30 cellular contexts compared by ENCODE assay signal in the genomic region with DNA sequence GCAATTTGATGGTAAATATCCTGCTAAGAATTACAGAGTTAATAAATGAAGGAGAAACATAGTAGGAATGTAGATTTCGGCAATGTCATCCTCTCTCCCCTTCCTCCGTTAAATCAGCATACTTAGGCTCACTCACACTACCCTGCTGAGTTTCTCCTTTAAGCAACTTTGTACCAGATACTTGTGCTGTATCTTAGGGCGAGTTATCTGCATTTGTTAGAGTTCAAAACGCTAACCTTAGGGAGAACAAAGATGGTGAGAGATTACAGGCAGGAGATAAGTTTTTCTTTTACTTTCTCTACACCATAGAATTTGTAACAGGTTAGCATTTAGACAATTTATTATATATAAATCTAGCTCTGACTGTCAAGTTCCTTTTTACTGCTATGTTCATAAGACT. TPM values are rescaled to one million over a fixed set of nuclear protein-coding genes. Genes with fewer than 3 reads are reported as not detected.
DNase-seq lines count a peak whose midpoint lies in the region; ATAC-seq lines count a peak whose summit lies in the region.
"Had no signal": no experiment of that assay in that cellular context is flagged by ENCODE, and none has a peak within 500 bp of the region (broad histone marks: within the 10 kb centered on the region; RNA-seq: fewer than 3 reads in every experiment).

No MANE protein-coding gene starts in this region.

- H4K91ac ChIP-seq in mesenchymal stem cell (ENCODE audit: low read length), result no peak overlapping the region

- H3K9me3 ChIP-seq in mesenchymal stem cell (ENCODE audit: control insufficient read depth, low read length), result no peaks in the 10 kb centered on the region
- no peaks in the 10 kb centered on the region for H3K9me3 ChIP-seq in effector memory CD4-positive, alpha-beta T cell (ENCODE audit: control insufficient read depth, low read length)
- H3K9me3 ChIP-seq: A549, Caco-2, colonic mucosa, pancreas, right atrium auricular region, spleen had no signal

- no peak overlapping the region for H2AK5ac ChIP-seq in mesenchymal stem cell (ENCODE audit: low read length, severe bottlenecking)

- H2BK5ac ChIP-seq in mesenchymal stem cell (ENCODE audit: low read depth, low read length, poor library complexity, severe bottlenecking), result no peak overlapping the region

- no peaks in the 10 kb centered on the region for H3K9me3 Mint-ChIP-seq in activated naive CD4-positive, alpha-beta T cell treated with anti-CD3 and anti-CD28 coated beads, Interleukin-2, amount 50 U/mL, for 24 hours
- H3K9me3 Mint-ChIP-seq in activated naive CD4-positive, alpha-beta T cell treated with anti-CD3 and anti-CD28 coated beads, Interleukin-2, amount 10 ng/mL, durations not matched to agents 7 days and 5 days, result no peaks in the 10 kb centered on the region
- H3K9me3 Mint-ChIP-seq in T-helper 2 cell treated with Interferon-gamma antibody and Interleukin-4, amounts not matched to agents 5 μg/mL and 100 μg/mL, for 36 hours, result peaks cover 12% of the 10 kb centered on the region
- no peaks in the 10 kb centered on the region for H3K9me3 Mint-ChIP-seq in stimulated activated effector memory CD8-positive, alpha-beta T cell treated with anti-CD3 and anti-CD28 coated beads, Interleukin-12 subunit alpha, Interleukin-12 subunit beta, amount 100 ng/mL, for 72 hours
- H3K9me3 Mint-ChIP-seq: activated CD4-positive, alpha-beta memory T cell treated with anti-CD3 and anti-CD28 coated beads for 36 hours had no signal

- H3K79me1 ChIP-seq in mesenchymal stem cell (replicated peaks; ENCODE audit: low read length, poor library complexity, severe bottlenecking), result no peaks in the 10 kb centered on the region

- peak overlapping the region; percentile 15 for H3K4me3 Mint-ChIP-seq in activated naive CD4-positive, alpha-beta T cell treated with anti-CD3 and anti-CD28 coated beads, Interleukin-2, amount 50 U/mL, for 24 hours
- H3K4me3 Mint-ChIP-seq in activated naive CD4-positive, alpha-beta T cell treated with anti-CD3 and anti-CD28 coated beads, Interleukin-2, amount 10 ng/mL, durations not matched to agents 7 days and 5 days, result no peak overlapping the region
- peak overlapping the region; percentile 56 for H3K4me3 Mint-ChIP-seq in T-helper 2 cell treated with Interferon-gamma antibody and Interleukin-4, amounts not matched to agents 5 μg/mL and 100 μg/mL, for 36 hours
- no peak overlapping the region for H3K4me3 Mint-ChIP-seq in stimulated activated effector memory CD8-positive, alpha-beta T cell treated with anti-CD3 and anti-CD28 coated beads, Interleukin-12 subunit alpha, Interleukin-12 subunit beta, amount 100 ng/mL, for 72 hours
- H3K4me3 Mint-ChIP-seq: activated B cell treated with CpG ODN at 0.5 μM for 24 hours; activated CD4-positive, alpha-beta memory T cell treated with anti-CD3 and anti-CD28 coated beads for 36 hours; endodermal cell had no signal

- no peaks in the 10 kb centered on the region for H3K27me3 ChIP-seq in mesenchymal stem cell (ENCODE audit: control insufficient read depth in 1 of 2, insufficient read depth in 1 of 2, low read length in 2 of 2)
- H3K27me3 ChIP-seq in effector memory CD4-positive, alpha-beta T cell (replicated peaks; ENCODE audit: control insufficient read depth, insufficient read depth, low read length, poor library complexity, severe bottlenecking), result no peaks in the 10 kb centered on the region
- H3K27me3 ChIP-seq: colonic mucosa, pancreas, right atrium auricular region, spleen had no signal

- no peaks in the 10 kb centered on the region for H3K36me3 Mint-ChIP-seq in activated naive CD4-positive, alpha-beta T cell treated with anti-CD3 and anti-CD28 coated beads, Interleukin-2, amount 50 U/mL, for 24 hours
- H3K36me3 Mint-ChIP-seq in activated naive CD4-positive, alpha-beta T cell treated with anti-CD3 and anti-CD28 coated beads, Interleukin-2, amount 10 ng/mL, durations not matched to agents 7 days and 5 days, result no peaks in the 10 kb centered on the region
- H3K36me3 Mint-ChIP-seq in T-helper 2 cell treated with Interferon-gamma antibody and Interleukin-4, amounts not matched to agents 5 μg/mL and 100 μg/mL, for 36 hours (ENCODE audit: low read depth), result peaks cover 12% of the 10 kb centered on the region
- H3K36me3 Mint-ChIP-seq in stimulated activated effector memory CD8-positive, alpha-beta T cell treated with anti-CD3 and anti-CD28 coated beads, Interleukin-12 subunit alpha, Interleukin-12 subunit beta, amount 100 ng/mL, for 72 hours, result no peaks in the 10 kb centered on the region
- H3K36me3 Mint-ChIP-seq: activated CD4-positive, alpha-beta memory T cell treated with anti-CD3 and anti-CD28 coated beads for 36 hours had no signal

- no peak overlapping the region for H4K8ac ChIP-seq in mesenchymal stem cell (ENCODE audit: low read length)

- no peak overlapping the region for H2AFZ ChIP-seq in mesenchymal stem cell (ENCODE audit: low read depth, low read length)

- H3K4me3 ChIP-seq in mesenchymal stem cell (ENCODE audit: insufficient read depth in 1 of 2, low read depth in 1 of 2, low read length in 2 of 2), result no peak overlapping the region
- no peak overlapping the region for H3K4me3 ChIP-seq in effector memory CD4-positive, alpha-beta T cell (ENCODE audit: insufficient read depth, low read depth, low read length, poor library complexity, severe bottlenecking)
- H3K4me3 ChIP-seq: A549, colonic mucosa, pancreas, right atrium auricular region, spleen had no signal

- H3K18ac ChIP-seq in mesenchymal stem cell (ENCODE audit: low read depth in 1 of 2, low read length in 2 of 2), result no peak overlapping the region

- no peak for ATAC-seq in stimulated activated effector memory CD8-positive, alpha-beta T cell treated with anti-CD3 and anti-CD28 coated beads, Interleukin-12 subunit alpha, Interleukin-12 subunit beta, amount 100 ng/mL, for 72 hours
- ATAC-seq: A549, pancreas had no signal

- H3K27ac ChIP-seq in mesenchymal stem cell (ENCODE audit: low read length, poor library complexity, severe bottlenecking), result no peak overlapping the region
- no peak overlapping the region for H3K27ac ChIP-seq in effector memory CD4-positive, alpha-beta T cell (ENCODE audit: insufficient read depth, low read length, poor library complexity, severe bottlenecking)
- H3K27ac ChIP-seq: colonic mucosa, pancreas, right atrium auricular region had no signal

- WGBS in mesenchymal stem cell, result no CpG with 5 or more reads among the region's 4 CpGs

- no peak overlapping the region for H2BK15ac ChIP-seq in mesenchymal stem cell (ENCODE audit: low read depth, poor library complexity, severe bottlenecking)

- peaks cover 22% of the 10 kb centered on the region for H3K4me1 Mint-ChIP-seq in activated naive CD4-positive, alpha-beta T cell treated with anti-CD3 and anti-CD28 coated beads, Interleukin-2, amount 50 U/mL, for 24 hours
- H3K4me1 Mint-ChIP-seq in activated naive CD4-positive, alpha-beta T cell treated with anti-CD3 and anti-CD28 coated beads, Interleukin-2, amount 10 ng/mL, durations not matched to agents 7 days and 5 days, result peaks cover 17% of the 10 kb centered on the region
- H3K4me1 Mint-ChIP-seq in T-helper 2 cell treated with Interferon-gamma antibody and Interleukin-4, amounts not matched to agents 5 μg/mL and 100 μg/mL, for 36 hours (ENCODE audit: low read depth), result peaks cover 34% of the 10 kb centered on the region
- H3K4me1 Mint-ChIP-seq in stimulated activated effector memory CD8-positive, alpha-beta T cell treated with anti-CD3 and anti-CD28 coated beads, Interleukin-12 subunit alpha, Interleukin-12 subunit beta, amount 100 ng/mL, for 72 hours, result peaks cover 16% of the 10 kb centered on the region
- H3K4me1 Mint-ChIP-seq: activated B cell treated with CpG ODN at 0.5 μM for 24 hours had no signal

- H3K36me3 ChIP-seq in mesenchymal stem cell (ENCODE audit: control insufficient read depth in 1 of 2, insufficient read depth in 2 of 2, low read depth in 1 of 2, low read length in 2 of 2), result no peaks in the 10 kb centered on the region
- no peaks in the 10 kb centered on the region for H3K36me3 ChIP-seq in effector memory CD4-positive, alpha-beta T cell (ENCODE audit: control insufficient read depth, insufficient read depth, low read length)
- H3K36me3 ChIP-seq: colonic mucosa, pancreas, right atrium auricular region, spleen had no signal

- H2BK120ac ChIP-seq in mesenchymal stem cell (ENCODE audit: low read depth, low read length), result no peak overlapping the region

- no peak overlapping the region for H3K23ac ChIP-seq in mesenchymal stem cell (ENCODE audit: low read length in 2 of 2)

- H3K4ac ChIP-seq in mesenchymal stem cell (ENCODE audit: low read depth in 1 of 2, low read length in 2 of 2), result no peak overlapping the region

- CTCF ChIA-PET in activated naive CD4-positive, alpha-beta T cell treated with anti-CD3 and anti-CD28 coated beads, Interleukin-2, amount 10 ng/mL, durations not matched to agents 7 days and 5 days (lab: Charles Lee), result no interaction called here

- no peak overlapping the region for H3K9ac ChIP-seq in mesenchymal stem cell (ENCODE audit: low read length)

- intact Hi-C loops in cardiac septum (cut with DNase I), result no loop called here

- H2BK12ac ChIP-seq in mesenchymal stem cell (ENCODE audit: low read length in 2 of 2), result no peak overlapping the region

- no peak for DNase-seq in activated naive CD4-positive, alpha-beta T cell treated with anti-CD3 and anti-CD28 coated beads, Interleukin-2, amount 10 ng/mL, durations not matched to agents 7 days and 5 days
- DNase-seq in T-helper 2 cell treated with Interferon-gamma antibody and Interleukin-4, amounts not matched to agents 5 μg/mL and 100 μg/mL, for 36 hours (ENCODE audit: low spot score), result no peak
- DNase-seq in iPS-NIHi11 (ENCODE audit: low spot score) (peak; percentile 31), mesenchymal stem cell (no peak), cardiac septum (ENCODE audit: low spot score) (no peak)
- DNase-seq in stimulated activated effector memory CD8-positive, alpha-beta T cell treated with anti-CD3 and anti-CD28 coated beads, Interleukin-12 subunit alpha, Interleukin-12 subunit beta, amount 100 ng/mL, for 72 hours (ENCODE audit: low spot score in 2 of 2), result no peak
- no peak for DNase-seq in effector memory CD4-positive, alpha-beta T cell
- DNase-seq: activated B cell treated with CpG ODN at 0.5 μM for 24 hours; activated CD4-positive, alpha-beta memory T cell treated with anti-CD3 and anti-CD28 coated beads for 36 hours; activated T-cell treated with anti-CD3 and anti-CD28 coated beads, Interleukin-2, amount 50 U/mL, for 1 hour; amniotic stem cell; Caco-2; colonic mucosa; DMS79 treated with DMSO at 0.1 percent for 48 hours; endodermal cell; Karpas-422; mammary epithelial cell; MV-4-11; NCI-H1694; NCI-H2171 treated with DMSO at 0.1 percent for 48 hours; pancreas; spleen; stimulated activated CD4-positive, alpha-beta T cell treated with anti-CD3 and anti-CD28 coated beads, Interleukin-4, amount 100 ng/mL, for 1 hour; stimulated activated naive CD4-positive, alpha-beta T cell; T1000 had no signal

- no peak overlapping the region for H3K27ac Mint-ChIP-seq in activated naive CD4-positive, alpha-beta T cell treated with anti-CD3 and anti-CD28 coated beads, Interleukin-2, amount 50 U/mL, for 24 hours
- H3K27ac Mint-ChIP-seq in activated naive CD4-positive, alpha-beta T cell treated with anti-CD3 and anti-CD28 coated beads, Interleukin-2, amount 10 ng/mL, durations not matched to agents 7 days and 5 days, result no peak overlapping the region
- H3K27ac Mint-ChIP-seq in T-helper 2 cell treated with Interferon-gamma antibody and Interleukin-4, amounts not matched to agents 5 μg/mL and 100 μg/mL, for 36 hours, result peak overlapping the region; percentile 73
- H3K27ac Mint-ChIP-seq in stimulated activated effector memory CD8-positive, alpha-beta T cell treated with anti-CD3 and anti-CD28 coated beads, Interleukin-12 subunit alpha, Interleukin-12 subunit beta, amount 100 ng/mL, for 72 hours, result peak overlapping the region; percentile 37
- H3K27ac Mint-ChIP-seq: activated B cell treated with CpG ODN at 0.5 μM for 24 hours; activated CD4-positive, alpha-beta memory T cell treated with anti-CD3 and anti-CD28 coated beads for 36 hours; endodermal cell had no signal

- H3K14ac ChIP-seq in mesenchymal stem cell (ENCODE audit: low read length in 2 of 2), result no peak overlapping the region

- no peak overlapping the region for H3K4me2 ChIP-seq in mesenchymal stem cell (ENCODE audit: low read length, poor library complexity, severe bottlenecking)

- no peaks in the 10 kb centered on the region for H3K27me3 Mint-ChIP-seq in activated naive CD4-positive, alpha-beta T cell treated with anti-CD3 and anti-CD28 coated beads, Interleukin-2, amount 50 U/mL, for 24 hours
- H3K27me3 Mint-ChIP-seq in activated naive CD4-positive, alpha-beta T cell treated with anti-CD3 and anti-CD28 coated beads, Interleukin-2, amount 10 ng/mL, durations not matched to agents 7 days and 5 days, result no peaks in the 10 kb centered on the region
- H3K27me3 Mint-ChIP-seq in T-helper 2 cell treated with Interferon-gamma antibody and Interleukin-4, amounts not matched to agents 5 μg/mL and 100 μg/mL, for 36 hours (ENCODE audit: low read depth), result peaks cover 3% of the 10 kb centered on the region
- H3K27me3 Mint-ChIP-seq: activated B cell treated with CpG ODN at 0.5 μM for 24 hours; activated CD4-positive, alpha-beta memory T cell treated with anti-CD3 and anti-CD28 coated beads for 36 hours had no signal

- peaks cover 1% of the 10 kb centered on the region for H3K4me1 ChIP-seq in mesenchymal stem cell (ENCODE audit: control insufficient read depth, insufficient read depth, low read depth, low read length)
- H3K4me1 ChIP-seq in effector memory CD4-positive, alpha-beta T cell (ENCODE audit: control insufficient read depth, insufficient read depth, low read length, poor library complexity, severe bottlenecking), result no peaks in the 10 kb centered on the region
- H3K4me1 ChIP-seq: colonic mucosa, pancreas had no signal

RNA-seq across cellular contexts. Expression of a gene that starts 22.0 kb away (rescaled TPM):
- 20.8 TPM for polyA plus RNA-seq in mesenchymal stem cell (2013, experiment 1 of 2)
- 21.5 TPM for polyA plus RNA-seq in mesenchymal stem cell (2013, experiment 2 of 2)
- total RNA-seq in cardiac septum, result 0.22 TPM
- total RNA-seq: activated B cell treated with CpG ODN at 0.5 μM for 24 hours; activated CD4-positive, alpha-beta memory T cell treated with anti-CD3 and anti-CD28 coated beads for 36 hours; Caco-2; endodermal cell; mammary epithelial cell; myocyte had no signal
- polyA plus RNA-seq: BJ, mammary epithelial cell had no signal

Comparison
In these comparisons a context has a peak if more than half of its experiments do, and no peak if none do; other contexts are left out.
1. H3K4me3 Mint-ChIP-seq: peak in activated naive CD4-positive, alpha-beta T cell treated with anti-CD3 and anti-CD28 coated beads, Interleukin-2, amount 50 U/mL, for 24 hours (single experiment) and T-helper 2 cell treated with Interferon-gamma antibody and Interleukin-4, amounts not matched to agents 5 μg/mL and 100 μg/mL, for 36 hours (single experiment); none in activated naive CD4-positive, alpha-beta T cell treated with anti-CD3 and anti-CD28 coated beads, Interleukin-2, amount 10 ng/mL, durations not matched to agents 7 days and 5 days (single experiment) and stimulated activated effector memory CD8-positive, alpha-beta T cell treated with anti-CD3 and anti-CD28 coated beads, Interleukin-12 subunit alpha, Interleukin-12 subunit beta, amount 100 ng/mL, for 72 hours (single experiment).
2. H3K27ac Mint-ChIP-seq: peak in T-helper 2 cell treated with Interferon-gamma antibody and Interleukin-4, amounts not matched to agents 5 μg/mL and 100 μg/mL, for 36 hours (single experiment) and stimulated activated effector memory CD8-positive, alpha-beta T cell treated with anti-CD3 and anti-CD28 coated beads, Interleukin-12 subunit alpha, Interleukin-12 subunit beta, amount 100 ng/mL, for 72 hours (single experiment); none in activated naive CD4-positive, alpha-beta T cell treated with anti-CD3 and anti-CD28 coated beads, Interleukin-2, amount 50 U/mL, for 24 hours (single experiment) and activated naive CD4-positive, alpha-beta T cell treated with anti-CD3 and anti-CD28 coated beads, Interleukin-2, amount 10 ng/mL, durations not matched to agents 7 days and 5 days (single experiment).